In genomic region chr4:113758361-113758760, GRCh38 we compare ENCODE assay signal across 9 cellular contexts. TPM values are rescaled to one million over a fixed set of nuclear protein-coding genes. Genes with fewer than 3 reads are reported as not detected.
DNase-seq lines count a peak whose midpoint lies in the region; ATAC-seq and TF ChIP-seq lines count a peak whose summit lies in the region.
"Had no signal": no experiment of that assay in that cellular context is flagged by ENCODE, and none has a peak within 500 bp of the region (broad histone marks: within the 10 kb centered on the region; RNA-seq: fewer than 3 reads in every experiment).

No MANE protein-coding gene starts in this region.

- H4K20me1 ChIP-seq in DOHH2 (ENCODE audit: control insufficient read depth, insufficient read depth, low read depth, low read length) = peaks cover 14% of the 10 kb centered on the region; the same call in 1 of the 2 replicates
- H4K20me1 ChIP-seq in Loucy (ENCODE audit: insufficient read depth, low read length, poor library complexity, severe bottlenecking) = peaks cover 15% of the 10 kb centered on the region

- H3K79me2 ChIP-seq in DOHH2 (ENCODE audit: control insufficient read depth, low read length) = peaks cover 84% of the 10 kb centered on the region
- peaks cover 62% of the 10 kb centered on the region for H3K79me2 ChIP-seq in Loucy (ENCODE audit: insufficient read depth, low read length)

- H3K4me1 ChIP-seq in DOHH2 (ENCODE audit: control insufficient read depth, low read length) (peaks cover 39% of the 10 kb centered on the region), Loucy (ENCODE audit: insufficient read depth, low read length, poor library complexity, severe bottlenecking) (peaks cover 65% of the 10 kb centered on the region)

- peak overlapping the region; percentile 90 for H3K9ac ChIP-seq in Loucy (ENCODE audit: low read depth, low read length, poor library complexity, severe bottlenecking)

- H3K9me3 Mint-ChIP-seq in chondrocyte (ENCODE audit: low read depth) (no peaks in the 10 kb centered on the region), osteocyte (ENCODE audit: unreplicated experiment) (no peaks in the 10 kb centered on the region)

- H3K27me3 Mint-ChIP-seq in chondrocyte (ENCODE audit: low read depth) (no peaks in the 10 kb centered on the region), osteocyte (ENCODE audit: unreplicated experiment) (no peaks in the 10 kb centered on the region)

- no peaks in the 10 kb centered on the region for H3K36me3 Mint-ChIP-seq in chondrocyte (ENCODE audit: low read depth)
- peaks cover 7% of the 10 kb centered on the region for H3K36me3 Mint-ChIP-seq in osteocyte (ENCODE audit: unreplicated experiment)

- DNase-seq in chondrocyte (ENCODE audit: low spot score) = no peak
- no peak for DNase-seq in osteocyte (ENCODE audit: extremely low spot score, unreplicated experiment)
- no peak for DNase-seq in SHP77 (lab: John Stamatoyannopoulos, UW)
- DNase-seq in NCI-H510A (lab: John Stamatoyannopoulos, UW) = no peak

- H3K36me3 ChIP-seq in DOHH2 (ENCODE audit: control insufficient read depth, low read length) (peaks cover 77% of the 10 kb centered on the region), Loucy (ENCODE audit: insufficient read depth, low read length) (no peaks in the 10 kb centered on the region)

- 0 out of 2 replicates have a peak overlapping the region, but pooled peaks have one; percentile 8 for H3K27ac ChIP-seq in DOHH2 (ENCODE audit: low read depth, low read length)
- H3K27ac ChIP-seq: RWPE1 had no signal

- no peak for ATAC-seq in HG03354 (IDR thresholded peaks at IDR 0.05; ENCODE audit: poor library complexity, severe bottlenecking, unreplicated experiment)
- ATAC-seq in GM18520 (IDR thresholded peaks at IDR 0.05; ENCODE audit: unreplicated experiment) = no peak

- TF ChIP-seq CTCF in DOHH2 (IDR thresholded peaks at IDR 0.05; ENCODE audit: low read depth, low read length, poor library complexity, severe bottlenecking) (no peak), Loucy (conservative IDR thresholded peaks at IDR 0.05; ENCODE audit: low read length) (no peak), chondrocyte (IDR thresholded peaks at IDR 0.05) (no peak), osteocyte (IDR thresholded peaks at IDR 0.05) (no peak)

- no peak overlapping the region for H2AFZ ChIP-seq in Loucy (ENCODE audit: low read length)

- H3K9me3 ChIP-seq in DOHH2 (ENCODE audit: control insufficient read depth, insufficient read depth, low read length) (no peaks in the 10 kb centered on the region), Loucy (ENCODE audit: insufficient read depth, low read depth, low read length) (no peaks in the 10 kb centered on the region)

- peak overlapping the region; percentile 94 for H3K4me3 ChIP-seq in DOHH2 (ENCODE audit: low read length)
- H3K4me3 ChIP-seq in Loucy (ENCODE audit: low read length, poor library complexity, severe bottlenecking) = peak overlapping the region; percentile 87

- H3K27me3 ChIP-seq in DOHH2 (ENCODE audit: control insufficient read depth, low read length) = no peaks in the 10 kb centered on the region
- no peaks in the 10 kb centered on the region for H3K27me3 ChIP-seq in Loucy (ENCODE audit: insufficient read depth, low read length, poor library complexity, severe bottlenecking)

- peaks cover 53% of the 10 kb centered on the region for H3K4me1 Mint-ChIP-seq in chondrocyte (ENCODE audit: low read depth)
- peaks cover 50% of the 10 kb centered on the region for H3K4me1 Mint-ChIP-seq in osteocyte (ENCODE audit: unreplicated experiment)

- H3K27ac Mint-ChIP-seq in chondrocyte (ENCODE audit: unreplicated experiment) (peak overlapping the region; percentile 76), osteocyte (ENCODE audit: unreplicated experiment) (peak overlapping the region; percentile 80)

- H3F3A ChIP-seq in DOHH2 (ENCODE audit: control insufficient read depth, insufficient read depth) = peaks cover 3% of the 10 kb centered on the region; the same call in 1 of the 2 replicates
- peaks cover 13% of the 10 kb centered on the region; the same call in 1 of the 2 replicates for H3F3A ChIP-seq in Loucy (ENCODE audit: low read depth)

- H3K4me2 ChIP-seq in DOHH2 (ENCODE audit: low read length) (peak overlapping the region; percentile 90), Loucy (ENCODE audit: low read depth, low read length, poor library complexity, severe bottlenecking) (peak overlapping the region; percentile 97)

- H3K4me3 Mint-ChIP-seq in chondrocyte (ENCODE audit: unreplicated experiment) = peak overlapping the region; percentile 83
- H3K4me3 Mint-ChIP-seq in osteocyte (ENCODE audit: unreplicated experiment) = peak overlapping the region; percentile 95

- H3K9me2 ChIP-seq in DOHH2 (replicated peaks; ENCODE audit: control insufficient read depth, low read length) (no peaks in the 10 kb centered on the region), Loucy (replicated peaks; ENCODE audit: low read depth, low read length) (no peaks in the 10 kb centered on the region)

RNA-seq across cellular contexts. Expression of gene CAMK2D, which starts 3.2 kb away (rescaled TPM):
- total RNA-seq in chondrocyte = 69.2 to 76.8 TPM (median 73.7 TPM) in 3 replicates
- 84.3 and 86.6 TPM in 2 replicates for total RNA-seq in osteocyte
